In the genomic region with DNA sequence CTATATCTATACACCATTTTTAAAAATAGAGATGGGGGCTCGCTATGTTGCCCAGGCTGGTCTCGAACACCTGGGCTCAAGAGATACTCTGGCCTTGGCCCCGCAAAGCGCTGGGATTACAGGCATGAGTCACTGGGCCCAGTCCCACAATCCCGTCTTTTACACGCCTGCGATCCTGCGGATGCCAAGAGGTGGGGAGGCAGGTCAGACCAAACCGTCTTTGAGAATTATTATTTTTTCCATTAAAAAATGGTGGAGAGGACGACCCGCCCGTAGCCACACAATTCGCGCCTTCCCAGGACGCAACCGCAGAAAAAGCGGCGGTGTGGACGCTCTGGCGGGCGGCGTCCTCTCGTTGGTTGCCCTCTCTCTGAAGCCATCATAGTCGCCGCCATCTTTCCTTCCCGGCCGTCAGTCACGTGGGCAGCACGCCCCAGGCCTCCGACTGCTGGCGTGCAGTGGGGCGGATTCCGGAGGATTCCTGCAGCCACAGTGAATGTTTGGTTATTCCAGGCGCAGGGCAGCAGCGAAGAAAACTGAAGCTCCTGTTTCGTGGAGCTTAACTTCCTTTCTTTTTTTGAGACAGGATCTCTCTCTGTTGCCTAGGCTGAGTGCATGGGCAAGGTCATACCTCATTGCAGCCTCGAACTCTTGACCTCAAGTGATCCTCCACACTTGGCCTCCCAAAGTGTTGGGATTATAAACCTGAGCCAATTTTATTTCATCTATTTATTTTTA, we compare ENCODE assay signal across 1 cellular context.
TF ChIP-seq lines count a peak whose summit lies in the region.

No MANE protein-coding gene starts in this region.

TF ChIP-seq in IMR-90, 13 proteins besides CTCF, POLR2A, EP300 and RAD21:
- TF ChIP-seq, protein P1, sequence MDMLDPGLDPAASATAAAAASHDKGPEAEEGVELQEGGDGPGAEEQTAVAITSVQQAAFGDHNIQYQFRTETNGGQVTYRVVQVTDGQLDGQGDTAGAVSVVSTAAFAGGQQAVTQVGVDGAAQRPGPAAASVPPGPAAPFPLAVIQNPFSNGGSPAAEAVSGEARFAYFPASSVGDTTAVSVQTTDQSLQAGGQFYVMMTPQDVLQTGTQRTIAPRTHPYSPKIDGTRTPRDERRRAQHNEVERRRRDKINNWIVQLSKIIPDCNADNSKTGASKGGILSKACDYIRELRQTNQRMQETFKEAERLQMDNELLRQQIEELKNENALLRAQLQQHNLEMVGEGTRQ (IDR thresholded peaks at IDR 0.05; ENCODE audit: low read depth, low read length): peak; percentile 98
- TF ChIP-seq BHLHE40 (IDR thresholded peaks at IDR 0.05; ENCODE audit: low read depth, low read length): peak; percentile 92
- no peak for TF ChIP-seq RCOR1 (IDR thresholded peaks at IDR 0.05; ENCODE audit: insufficient replicate concordance, low read length)
- no peak for TF ChIP-seq NFE2L2 (IDR thresholded peaks at IDR 0.05; ENCODE audit: low read depth, low read length)
- TF ChIP-seq MXI1 (IDR thresholded peaks at IDR 0.05; ENCODE audit: borderline replicate concordance, low read depth, low read length): peak; percentile 81; the same call in 1 of the 2 replicates
- TF ChIP-seq FOS (IDR thresholded peaks at IDR 0.05; ENCODE audit: low read depth, low read length): 0 out of 2 replicates have a peak, but pooled peaks have one; percentile 8
- no peak for TF ChIP-seq RFX5 (IDR thresholded peaks at IDR 0.05; ENCODE audit: low read depth, low read length)
- TF ChIP-seq CHD1 (IDR thresholded peaks at IDR 0.05; ENCODE audit: low read depth, low read length): no peak
- TF ChIP-seq CEBPB (IDR thresholded peaks at IDR 0.05; ENCODE audit: low read depth, low read length): no peak
- TF ChIP-seq, protein P2, sequence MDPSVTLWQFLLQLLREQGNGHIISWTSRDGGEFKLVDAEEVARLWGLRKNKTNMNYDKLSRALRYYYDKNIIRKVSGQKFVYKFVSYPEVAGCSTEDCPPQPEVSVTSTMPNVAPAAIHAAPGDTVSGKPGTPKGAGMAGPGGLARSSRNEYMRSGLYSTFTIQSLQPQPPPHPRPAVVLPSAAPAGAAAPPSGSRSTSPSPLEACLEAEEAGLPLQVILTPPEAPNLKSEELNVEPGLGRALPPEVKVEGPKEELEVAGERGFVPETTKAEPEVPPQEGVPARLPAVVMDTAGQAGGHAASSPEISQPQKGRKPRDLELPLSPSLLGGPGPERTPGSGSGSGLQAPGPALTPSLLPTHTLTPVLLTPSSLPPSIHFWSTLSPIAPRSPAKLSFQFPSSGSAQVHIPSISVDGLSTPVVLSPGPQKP (IDR thresholded peaks at IDR 0.05; ENCODE audit: borderline replicate concordance, low read depth, low read length): no peak
- no peak for TF ChIP-seq SMC3 (IDR thresholded peaks at IDR 0.05; ENCODE audit: low read depth, low read length)
- TF ChIP-seq MAFK (IDR thresholded peaks at IDR 0.05; ENCODE audit: low read depth, low read length): no peak
- no peak; the same call in 1 of the 2 replicates for TF ChIP-seq MAZ (IDR thresholded peaks at IDR 0.05; ENCODE audit: borderline replicate concordance, low read depth, low read length)
